Comparison of ENCODE assay signal across 8 cellular contexts in the genomic region with DNA sequence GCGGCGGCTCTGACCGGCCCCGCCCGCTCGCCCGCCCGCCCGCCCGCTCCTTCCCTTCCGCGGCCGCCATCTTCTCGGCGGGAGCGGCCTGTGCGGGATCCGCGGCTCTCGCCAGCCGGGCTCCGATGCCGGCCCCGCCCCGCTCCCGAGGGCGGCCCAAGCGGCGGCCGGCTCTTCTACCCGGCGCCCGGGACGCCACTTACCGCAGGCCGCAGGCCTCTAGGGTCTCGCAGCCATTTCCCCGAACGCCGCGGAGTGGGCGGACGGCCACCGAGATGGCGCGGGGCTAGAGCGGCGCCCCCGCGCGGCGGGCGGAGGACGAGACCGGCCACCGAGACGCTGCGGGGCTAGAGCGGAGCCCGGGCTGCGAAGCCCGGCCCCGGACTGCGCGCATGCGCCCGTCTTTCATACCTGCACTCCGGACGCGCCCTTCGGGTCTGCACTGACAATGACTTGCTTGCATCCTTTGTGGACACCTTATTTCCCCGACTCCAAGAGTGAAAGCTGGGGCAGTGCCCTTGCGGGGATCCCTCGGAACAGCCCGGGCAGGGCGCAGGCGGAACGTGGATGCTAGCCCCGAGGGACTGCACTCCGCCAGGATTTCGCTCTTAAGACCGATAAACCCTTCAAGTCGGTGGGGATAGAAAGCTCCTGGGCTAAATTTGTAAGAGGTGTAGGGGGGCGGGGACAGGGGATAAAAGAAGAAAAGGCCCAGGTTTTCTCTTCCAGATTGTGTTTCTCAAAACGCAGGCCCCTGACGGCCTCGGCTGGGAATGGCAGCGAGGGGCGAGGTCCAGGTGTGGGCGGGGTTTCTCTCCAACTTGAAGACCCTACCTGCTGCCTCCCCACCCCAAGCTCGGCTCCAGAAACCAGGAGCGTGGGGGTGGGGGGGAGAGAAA. TPM values are rescaled to one million over a fixed set of nuclear protein-coding genes. Genes with fewer than 3 reads are reported as not detected.
DNase-seq lines count a peak whose midpoint lies in the region; ATAC-seq and TF ChIP-seq lines count a peak whose summit lies in the region.

A gene (minus strand): TSS at position 277 of the 899 bp plus-strand sequence.

- peak within 1 kb of the TSS; percentile 81 for H3K9ac ChIP-seq in parathyroid adenoma

- H2AFZ ChIP-seq in parathyroid adenoma = peak within 1 kb of the TSS; percentile 82

- TF ChIP-seq POLR2A in NB4 (IDR thresholded peaks at IDR 0.05; ENCODE audit: extremely low read depth, insufficient read length) (peak; percentile 51), tibial nerve (IDR thresholded peaks at IDR 0.05) (peak; percentile 76 to 82)

- H3K4me2 ChIP-seq in parathyroid adenoma (ENCODE audit: low read length) = peak within 1 kb of the TSS; percentile 79

- H3K27me3 ChIP-seq in parathyroid adenoma (ENCODE audit: control insufficient read depth, insufficient read depth, low read length) (no peaks in the 10 kb centered on the region), tibial nerve (no peaks in the 10 kb centered on the region)

- no peaks in the 10 kb centered on the region; the same call in 1 of the 2 replicates for H3K27me3 Mint-ChIP-seq in HFFc6 (ENCODE audit: insufficient read depth)
- H3K27me3 Mint-ChIP-seq in activated naive CD8-positive, alpha-beta T cell = no peaks in the 10 kb centered on the region

- no peaks in the 10 kb centered on the region for H3K9me3 Mint-ChIP-seq in HFFc6
- H3K9me3 Mint-ChIP-seq in activated naive CD8-positive, alpha-beta T cell (ENCODE audit: low read depth) = no peaks in the 10 kb centered on the region

- peak; percentile 97 for DNase-seq in GM10248 (ENCODE audit: extremely low spot score)
- peak; percentile 60 for DNase-seq in HFFc6
- peak; percentile 92 for DNase-seq in NB4 (ENCODE audit: low read depth)
- peak; percentile 83 for DNase-seq in SKM-1 (lab: John Stamatoyannopoulos, UW; ENCODE audit: unreplicated experiment)
- DNase-seq in Right ventricle myocardium inferior (ENCODE audit: missing footprints) = peak; percentile 95
- peak; percentile 64 to 71 for DNase-seq in tibial nerve (ENCODE audit: low spot score in 2 of 2)

- no peaks in the 10 kb centered on the region; the same call in 1 of the 2 replicates for H3K36me3 Mint-ChIP-seq in HFFc6 (ENCODE audit: low read depth)
- H3K36me3 Mint-ChIP-seq in activated naive CD8-positive, alpha-beta T cell = no peaks in the 10 kb centered on the region

- WGBS in tibial nerve, 2 donors = 2 to 5% methylated on average over 27 to 58 of the region's 92 CpGs

- peak within 1 kb of the TSS; percentile 96 for H3K4me3 Mint-ChIP-seq in HFFc6
- peak within 1 kb of the TSS; percentile 94 for H3K4me3 Mint-ChIP-seq in activated naive CD8-positive, alpha-beta T cell

- TF ChIP-seq CTCF in GM10248 (IDR thresholded peaks at IDR 0.05; ENCODE audit: control extremely low read depth, extremely low read depth, low read depth, missing control alignments) = peak; percentile 51
- peak; percentile 86 for TF ChIP-seq CTCF in HFFc6 (IDR thresholded peaks at IDR 0.05)
- TF ChIP-seq CTCF in NB4 (IDR thresholded peaks at IDR 0.05; ENCODE audit: low read depth, low read length) = peak; percentile 44
- TF ChIP-seq CTCF in parathyroid adenoma (IDR thresholded peaks at IDR 0.05) = peak; percentile 91
- TF ChIP-seq CTCF in tibial nerve (IDR thresholded peaks at IDR 0.05) = peak; percentile 78 to 93 (median 92)

- peaks cover 72% of the 10 kb centered on the region for H3K4me1 Mint-ChIP-seq in HFFc6 (ENCODE audit: low read depth)
- peaks cover 72% of the 10 kb centered on the region for H3K4me1 Mint-ChIP-seq in activated naive CD8-positive, alpha-beta T cell (ENCODE audit: low read depth)

- no peaks in the 10 kb centered on the region for H3K36me3 ChIP-seq in parathyroid adenoma (ENCODE audit: control insufficient read depth, insufficient read depth, low read length)
- no peaks in the 10 kb centered on the region for H3K36me3 ChIP-seq in tibial nerve

- H3K4me3 ChIP-seq in NB4 (ENCODE audit: low read depth, low read length) = peak within 1 kb of the TSS; percentile 79
- H3K4me3 ChIP-seq in parathyroid adenoma (ENCODE audit: low read depth, low read length) = peak within 1 kb of the TSS; percentile 89
- peak within 1 kb of the TSS; percentile 66 to 98 (median 90) for H3K4me3 ChIP-seq in tibial nerve

- H3K27ac Mint-ChIP-seq in HFFc6 = peak within 1 kb of the TSS; percentile 92
- H3K27ac Mint-ChIP-seq in activated naive CD8-positive, alpha-beta T cell = peak within 1 kb of the TSS; percentile 87

- H3K79me2 ChIP-seq in parathyroid adenoma = peaks cover 73% of the 10 kb centered on the region

- intact Hi-C loops in Right ventricle myocardium inferior (cut with DNase I) = loop anchor here (5.0 kb wide), 1 partner anchor 49 kb away; no protein-coding TSS in a partner anchor

- TF ChIP-seq EP300 in tibial nerve (IDR thresholded peaks at IDR 0.05) = peak in 1 of 2 donors; percentile 80

- POLR2A ChIA-PET in GM10248 (lab: Yijun Ruan, JAX) = interaction anchor here (1.4 kb wide), 1 partner anchor 11 kb away, joined by 5 read pairs; no protein-coding TSS in a partner anchor

- H3K4me1 ChIP-seq in parathyroid adenoma (peaks cover 31% of the 10 kb centered on the region), tibial nerve (peaks cover 0 to 85% (median 72%) of the 10 kb centered on the region in 4 donors)

- CTCF ChIA-PET in GM10248 (lab: Yijun Ruan, JAX) = interaction anchor here (0.8 to 5.0 kb wide), 13 partner anchors 9 to 104 kb away, joined by 4 to 29 read pairs (median 6); a partner anchor contains a TSS

- H3K9me3 ChIP-seq in parathyroid adenoma (ENCODE audit: control insufficient read depth, low read length) (no peaks in the 10 kb centered on the region), tibial nerve (no peaks in the 10 kb centered on the region)

- H3K27ac ChIP-seq in parathyroid adenoma (peak within 1 kb of the TSS; percentile 93), tibial nerve (peak within 1 kb of the TSS; percentile 94 to 100 (median 97))

- peak; percentile 95 for ATAC-seq in Right ventricle myocardium inferior

RNA-seq across cellular contexts. Expression of the gene that starts here (rescaled TPM):
- 10 to 100 TPM; 31.9 to 36.1 (median 34.8) TPM for total RNA-seq in HFFc6 (2021; fragmentation: NEBNext Ultra II Directional; extraction: Animal tissue kit (Norgen Biotek cat#: 25700))
- total RNA-seq in Right ventricle myocardium inferior = 33.5 TPM
- 10 to 100 TPM; 64.5 to 89.7 (median 78.9) TPM for total RNA-seq in tibial nerve

Comparison
In these comparisons a context has a peak if more than half of its experiments do, and no peak if none do; other contexts are left out.
1. Peak in every context shown above with its lines: DNase-seq, ATAC-seq, H3K4me3 ChIP-seq and H3K27ac ChIP-seq.